8 cellular contexts compared by ENCODE assay signal in the genomic region with DNA sequence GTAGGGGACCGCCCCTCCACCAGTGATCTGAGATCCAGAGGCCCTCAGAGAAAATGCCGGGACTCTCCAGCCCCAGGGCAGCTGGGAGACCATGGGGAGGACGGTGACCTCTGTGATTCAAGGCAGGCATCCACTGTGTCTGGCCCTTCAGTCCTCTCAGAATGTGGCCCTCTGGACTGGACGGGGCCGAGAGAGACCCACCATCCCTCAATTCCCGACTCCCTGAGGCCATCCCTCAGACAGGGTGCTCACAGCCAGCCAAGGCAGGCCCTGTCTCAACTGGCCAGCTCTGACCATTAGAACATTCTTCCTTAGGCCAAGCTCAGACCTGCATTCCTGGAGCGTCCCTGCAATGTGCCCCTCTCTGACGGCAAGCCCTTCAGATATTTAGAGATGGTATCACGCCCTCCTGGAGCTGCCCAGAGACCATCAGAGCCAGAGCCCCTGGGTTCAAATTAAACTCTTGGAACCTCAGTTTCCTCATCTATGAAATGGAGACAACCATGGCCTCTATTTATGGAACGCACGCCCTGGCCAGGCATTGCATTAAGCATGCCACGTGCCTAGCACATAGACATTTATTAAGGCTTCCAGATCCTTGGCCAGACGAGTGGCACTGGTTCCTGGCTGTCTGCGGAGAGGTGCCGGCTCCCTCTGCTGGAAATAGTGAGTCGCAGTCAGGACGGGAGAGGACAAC. TPM values are rescaled to one million over a fixed set of nuclear protein-coding genes. Genes with fewer than 3 reads are reported as not detected.
DNase-seq lines count a peak whose midpoint lies in the region; ATAC-seq and TF ChIP-seq lines count a peak whose summit lies in the region.

No MANE protein-coding gene starts in this region.

- H3K9me3 ChIP-seq in DND-41 (ENCODE audit: insufficient read depth, low read length, severe bottlenecking) (no peaks in the 10 kb centered on the region), cardiac muscle cell (ENCODE audit: low read depth) (no peaks in the 10 kb centered on the region)

- H2AFZ ChIP-seq in DND-41 (ENCODE audit: low read depth, low read length) (peak overlapping the region; percentile 69; the same call in 1 of the 2 replicates), GM23338 (peak overlapping the region; percentile 91; the same call in 1 of the 2 replicates)

- no peaks in the 10 kb centered on the region for H3K36me3 Mint-ChIP-seq in GM23338 (ENCODE audit: low read depth)
- H3K36me3 Mint-ChIP-seq in activated naive CD8-positive, alpha-beta T cell treated with anti-CD3 and anti-CD28 coated beads for 36 hours: no peaks in the 10 kb centered on the region

- H3K4me1 ChIP-seq in DND-41 (ENCODE audit: insufficient read depth, low read length): peaks cover 17% of the 10 kb centered on the region
- H3K4me1 ChIP-seq in GM23338 (ENCODE audit: insufficient read depth): no peaks in the 10 kb centered on the region
- peaks cover 3% of the 10 kb centered on the region for H3K4me1 ChIP-seq in cardiac muscle cell (ENCODE audit: low read depth)

- H3K4me3 ChIP-seq in DND-41 (ENCODE audit: low read depth in 1 of 2, low read length in 2 of 2) (no peak overlapping the region), GM23338 (no peak overlapping the region), cardiac muscle cell (no peak overlapping the region)

- no peaks in the 10 kb centered on the region; the same call in 2 of the 3 replicates for H3K4me1 Mint-ChIP-seq in GM23338
- peaks cover 6% of the 10 kb centered on the region for H3K4me1 Mint-ChIP-seq in activated naive CD8-positive, alpha-beta T cell treated with anti-CD3 and anti-CD28 coated beads for 36 hours

- no peak overlapping the region for H3K4me3 Mint-ChIP-seq in GM23338
- no peak overlapping the region for H3K4me3 Mint-ChIP-seq in activated naive CD8-positive, alpha-beta T cell treated with anti-CD3 and anti-CD28 coated beads for 36 hours

- TF ChIP-seq CTCF in DND-41 (IDR thresholded peaks at IDR 0.05; ENCODE audit: borderline replicate concordance, extremely low read depth, low read length, poor library complexity, severe bottlenecking) (peak; percentile 92), GM23338 (conservative IDR thresholded peaks at IDR 0.05; ENCODE audit: low read depth in 2 of 2) (peak; percentile 84 to 99), cardiac muscle cell (IDR thresholded peaks at IDR 0.05; ENCODE audit: low read depth, low read length) (peak; percentile 97)

- H3K27me3 ChIP-seq in DND-41 (ENCODE audit: insufficient read depth, low read length, poor library complexity) (peaks cover 3% of the 10 kb centered on the region), GM23338 (ENCODE audit: insufficient read depth) (no peaks in the 10 kb centered on the region), cardiac muscle cell (no peaks in the 10 kb centered on the region)

- no peaks in the 10 kb centered on the region for H4K20me1 ChIP-seq in DND-41 (ENCODE audit: insufficient read depth, low read length)
- no peaks in the 10 kb centered on the region for H4K20me1 ChIP-seq in GM23338 (replicated peaks; ENCODE audit: insufficient read depth)

- no peak overlapping the region for H3K9ac ChIP-seq in DND-41 (ENCODE audit: low read depth, low read length)

- peaks cover 19% of the 10 kb centered on the region for H3K27me3 Mint-ChIP-seq in GM23338 (ENCODE audit: insufficient read depth, low read depth, poor library complexity)
- peaks cover 6% of the 10 kb centered on the region for H3K27me3 Mint-ChIP-seq in activated naive CD8-positive, alpha-beta T cell treated with anti-CD3 and anti-CD28 coated beads for 36 hours

- no peaks in the 10 kb centered on the region for H3F3A ChIP-seq in GM23338 (replicated peaks; ENCODE audit: low read depth)

- DNase-seq in DND-41 (peak; percentile 84), GM23338 (ENCODE audit: low spot score) (peak; percentile 86), NCI-H1092 treated with DMSO at 0.1 percent for 48 hours (lab: John Stamatoyannopoulos, UW) (peak; percentile 74), SKM-1 treated with dmso at 0.1 percent for 144 hours (lab: John Stamatoyannopoulos, UW; ENCODE audit: unreplicated experiment) (peak; percentile 89), cardiac muscle cell (ENCODE audit: low read depth in 1 of 2, low spot score in 1 of 2) (peak; percentile 91 to 94), putamen (ENCODE audit: low spot score) (peak; percentile 79)
- DNase-seq in activated naive CD8-positive, alpha-beta T cell treated with anti-CD3 and anti-CD28 coated beads for 36 hours: peak; percentile 72

- TF ChIP-seq POLR2A in GM18505 (IDR thresholded peaks at IDR 0.05; ENCODE audit: borderline replicate concordance, extremely low read depth, insufficient read depth, insufficient read length): no peak

- H3K36me3 ChIP-seq in DND-41 (ENCODE audit: insufficient read depth, low read length): no peaks in the 10 kb centered on the region
- H3K36me3 ChIP-seq in GM23338 (ENCODE audit: insufficient read depth): no peaks in the 10 kb centered on the region
- no peaks in the 10 kb centered on the region for H3K36me3 ChIP-seq in cardiac muscle cell

- no peaks in the 10 kb centered on the region for H3K9me2 ChIP-seq in GM23338 (ENCODE audit: insufficient read depth)

- H3K9me3 Mint-ChIP-seq in GM23338: no peaks in the 10 kb centered on the region
- H3K9me3 Mint-ChIP-seq in activated naive CD8-positive, alpha-beta T cell treated with anti-CD3 and anti-CD28 coated beads for 36 hours: no peaks in the 10 kb centered on the region

- H3K4me2 ChIP-seq in DND-41 (ENCODE audit: insufficient read depth, low read length) (peak overlapping the region; percentile 47), GM23338 (no peak overlapping the region)

- peak; percentile 91 for ATAC-seq in DND-41 (ENCODE audit: insufficient read depth, low read depth)
- ATAC-seq in GM23338: peak; percentile 84
- ATAC-seq in GM18505 (IDR thresholded peaks at IDR 0.05; ENCODE audit: unreplicated experiment): no peak

- H3K27ac Mint-ChIP-seq in GM23338: no peak overlapping the region
- no peak overlapping the region for H3K27ac Mint-ChIP-seq in activated naive CD8-positive, alpha-beta T cell treated with anti-CD3 and anti-CD28 coated beads for 36 hours

- H3K27ac ChIP-seq in DND-41 (ENCODE audit: low read length): no peak overlapping the region
- no peak overlapping the region for H3K27ac ChIP-seq in GM23338 (ENCODE audit: low read depth)
- no peak overlapping the region for H3K27ac ChIP-seq in cardiac muscle cell

- H3K79me2 ChIP-seq in DND-41 (ENCODE audit: insufficient read depth, low read length) (no peaks in the 10 kb centered on the region), GM23338 (replicated peaks; ENCODE audit: insufficient read depth) (no peaks in the 10 kb centered on the region)

TF ChIP-seq in GM23338, 12 proteins besides CTCF, POLR2A, EP300 and RAD21:
- TF ChIP-seq ZNF114 (CRISPR knock-in tag; IDR thresholded peaks at IDR 0.05): no peak
- no peak for TF ChIP-seq CREB1 (CRISPR knock-in tag; IDR thresholded peaks at IDR 0.05; ENCODE audit: low read depth)
- TF ChIP-seq JUNB (IDR thresholded peaks at IDR 0.05; ENCODE audit: unreplicated experiment): no peak
- TF ChIP-seq, protein P1, sequence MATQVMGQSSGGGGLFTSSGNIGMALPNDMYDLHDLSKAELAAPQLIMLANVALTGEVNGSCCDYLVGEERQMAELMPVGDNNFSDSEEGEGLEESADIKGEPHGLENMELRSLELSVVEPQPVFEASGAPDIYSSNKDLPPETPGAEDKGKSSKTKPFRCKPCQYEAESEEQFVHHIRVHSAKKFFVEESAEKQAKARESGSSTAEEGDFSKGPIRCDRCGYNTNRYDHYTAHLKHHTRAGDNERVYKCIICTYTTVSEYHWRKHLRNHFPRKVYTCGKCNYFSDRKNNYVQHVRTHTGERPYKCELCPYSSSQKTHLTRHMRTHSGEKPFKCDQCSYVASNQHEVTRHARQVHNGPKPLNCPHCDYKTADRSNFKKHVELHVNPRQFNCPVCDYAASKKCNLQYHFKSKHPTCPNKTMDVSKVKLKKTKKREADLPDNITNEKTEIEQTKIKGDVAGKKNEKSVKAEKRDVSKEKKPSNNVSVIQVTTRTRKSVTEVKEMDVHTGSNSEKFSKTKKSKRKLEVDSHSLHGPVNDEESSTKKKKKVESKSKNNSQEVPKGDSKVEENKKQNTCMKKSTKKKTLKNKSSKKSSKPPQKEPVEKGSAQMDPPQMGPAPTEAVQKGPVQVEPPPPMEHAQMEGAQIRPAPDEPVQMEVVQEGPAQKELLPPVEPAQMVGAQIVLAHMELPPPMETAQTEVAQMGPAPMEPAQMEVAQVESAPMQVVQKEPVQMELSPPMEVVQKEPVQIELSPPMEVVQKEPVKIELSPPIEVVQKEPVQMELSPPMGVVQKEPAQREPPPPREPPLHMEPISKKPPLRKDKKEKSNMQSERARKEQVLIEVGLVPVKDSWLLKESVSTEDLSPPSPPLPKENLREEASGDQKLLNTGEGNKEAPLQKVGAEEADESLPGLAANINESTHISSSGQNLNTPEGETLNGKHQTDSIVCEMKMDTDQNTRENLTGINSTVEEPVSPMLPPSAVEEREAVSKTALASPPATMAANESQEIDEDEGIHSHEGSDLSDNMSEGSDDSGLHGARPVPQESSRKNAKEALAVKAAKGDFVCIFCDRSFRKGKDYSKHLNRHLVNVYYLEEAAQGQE (IDR thresholded peaks at IDR 0.05; ENCODE audit: unreplicated experiment): no peak
- no peak for TF ChIP-seq ZNF331 (CRISPR knock-in tag; IDR thresholded peaks at IDR 0.05; ENCODE audit: low read depth)
- no peak for TF ChIP-seq POLR2AphosphoS5 (IDR thresholded peaks at IDR 0.05; ENCODE audit: low read depth)
- no peak for TF ChIP-seq EZH2phosphoT487 (IDR thresholded peaks at IDR 0.05; ENCODE audit: unreplicated experiment)
- no peak for TF ChIP-seq STAT1 (IDR thresholded peaks at IDR 0.05; ENCODE audit: unreplicated experiment)
- TF ChIP-seq EZH2 (IDR thresholded peaks at IDR 0.05; ENCODE audit: low read depth, unreplicated experiment): no peak

RNA-seq across cellular contexts. Expression of a gene that starts 9.6 kb away (rescaled TPM):
- total RNA-seq in GM23338 (2014; rRNA removed; shearing (Covaris generic)): not detected in 2 replicates
- polyA plus RNA-seq in GM23338 (2016; fragmentation: Nextera tagmentation; extraction: Ambion mirVana): not detected in 2 replicates
- total RNA-seq in activated naive CD8-positive, alpha-beta T cell treated with anti-CD3 and anti-CD28 coated beads for 36 hours: not detected
- total RNA-seq in cardiac muscle cell: not detected in 2 replicates
- polyA plus RNA-seq in cardiac muscle cell: 0.28 TPM in 1 of 2 replicates, not detected in the other

RNA-seq across cellular contexts. Expression of a gene that starts 32.5 kb away (rescaled TPM):
- total RNA-seq in GM23338 (2014; rRNA removed; shearing (Covaris generic)): 3.1 and 7.4 TPM in 2 replicates
- polyA plus RNA-seq in GM23338 (2016; fragmentation: Nextera tagmentation; extraction: Ambion mirVana) (3.9 and 4.1 TPM in 2 replicates), cardiac muscle cell (139 and 167 TPM in 2 replicates)
- total RNA-seq in activated naive CD8-positive, alpha-beta T cell treated with anti-CD3 and anti-CD28 coated beads for 36 hours: 10 to 100 TPM; 21.4 to 25.4 TPM
- 46.9 and 65.8 TPM in 2 replicates for total RNA-seq in cardiac muscle cell
